ENCODE assay signal across 1 cellular context in the genomic region with DNA sequence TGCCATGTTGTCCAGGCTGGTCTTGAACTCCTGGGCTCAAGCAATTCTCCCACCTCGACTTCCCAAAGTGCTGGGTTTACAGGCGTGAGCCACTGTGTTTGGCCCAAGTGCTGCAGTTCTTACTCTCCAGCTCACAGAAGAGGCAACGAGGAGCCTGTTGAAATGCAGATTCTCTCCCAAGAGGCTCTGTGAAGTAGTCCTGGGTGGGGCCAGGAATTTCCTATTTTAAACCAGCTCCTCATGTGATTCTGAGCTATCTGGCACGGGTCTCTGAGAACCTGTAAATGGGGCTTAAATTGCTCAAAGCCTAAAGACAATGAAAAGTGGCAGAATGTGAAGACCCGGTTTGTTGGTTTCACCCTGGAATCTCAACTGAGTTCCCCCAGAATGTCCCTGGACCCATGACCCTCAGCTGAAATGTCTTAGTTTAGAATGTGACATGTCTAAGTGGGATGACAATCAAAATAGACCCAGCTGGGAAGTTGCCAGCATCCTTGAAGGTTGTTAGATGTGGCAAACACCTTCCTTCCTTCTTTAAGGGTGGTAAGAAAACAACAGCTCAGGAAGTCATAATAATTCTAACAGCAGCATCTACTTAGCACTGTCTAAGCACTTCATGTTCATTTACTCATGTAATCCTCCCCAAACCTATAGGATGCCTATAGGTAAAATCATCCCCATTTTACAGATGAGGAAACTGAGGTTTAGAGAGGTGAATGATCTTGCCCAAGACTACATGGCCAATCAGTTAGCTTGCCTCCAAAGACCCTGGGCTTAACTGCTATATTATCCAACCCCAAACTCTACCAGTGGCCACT.
TF ChIP-seq lines count a peak whose summit lies in the region.

No MANE protein-coding gene starts in this region.

TF ChIP-seq in endothelial cell of umbilical vein, 7 proteins besides CTCF, POLR2A, EP300 and RAD21:
- no peak for TF ChIP-seq JUN (IDR thresholded peaks at IDR 0.05; ENCODE audit: borderline replicate concordance, insufficient read depth, insufficient read length, low read depth)
- TF ChIP-seq MYC (IDR thresholded peaks at IDR 0.05; ENCODE audit: low read depth, low read length) = no peak
- TF ChIP-seq POLR2AphosphoS5 (IDR thresholded peaks at IDR 0.05; ENCODE audit: insufficient read depth, low read depth, low read length) = no peak
- TF ChIP-seq, protein P1, sequence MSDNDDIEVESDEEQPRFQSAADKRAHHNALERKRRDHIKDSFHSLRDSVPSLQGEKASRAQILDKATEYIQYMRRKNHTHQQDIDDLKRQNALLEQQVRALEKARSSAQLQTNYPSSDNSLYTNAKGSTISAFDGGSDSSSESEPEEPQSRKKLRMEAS (IDR thresholded peaks at IDR 0.05; ENCODE audit: insufficient read depth, insufficient read length) = no peak
- TF ChIP-seq FOS (IDR thresholded peaks at IDR 0.05; ENCODE audit: borderline replicate concordance, insufficient read depth, low read length) = no peak
- no peak for TF ChIP-seq EZH2 (IDR thresholded peaks at IDR 0.05; ENCODE audit: borderline replicate concordance, low read depth, low read length, severe bottlenecking)
- no peak for TF ChIP-seq GATA2 (IDR thresholded peaks at IDR 0.05; ENCODE audit: insufficient read depth, insufficient read length, low read depth, low read length)
